Comparison of ENCODE assay signal across 10 cellular contexts in genomic region chr20:50048420-50049166, GRCh38.
A peak's percentile ranks its signal among the peaks of the same experiment; 100 is the strongest.
DNase-seq lines count a peak whose midpoint lies in the region; ATAC-seq and TF ChIP-seq lines count a peak whose summit lies in the region.
"Had no signal": no experiment of that assay in that cellular context is flagged by ENCODE, and none has a peak within 500 bp of the region (broad histone marks: within the 10 kb centered on the region; RNA-seq: fewer than 3 reads in every experiment).

No MANE protein-coding gene starts in this region.

- no peak overlapping the region for H3K4me3 ChIP-seq in mesenchymal stem cell (ENCODE audit: insufficient read depth in 1 of 2, low read depth in 1 of 2, low read length in 2 of 2)
- H3K4me3 ChIP-seq in tibial artery = no peak overlapping the region
- H3K4me3 ChIP-seq: right lobe of liver had no signal

- H3K14ac ChIP-seq in mesenchymal stem cell (ENCODE audit: low read length in 2 of 2) = peak overlapping the region in 1 of 2 experiments; percentile 74

- H3K4me2 ChIP-seq in mesenchymal stem cell (ENCODE audit: low read length, poor library complexity, severe bottlenecking) = no peak overlapping the region

- 90% methylated on average over 15 of the region's 16 CpGs for whole genome bisulfite sequencing in mesenchymal stem cell

- peak overlapping the region; percentile 64 for H4K8ac ChIP-seq in mesenchymal stem cell (ENCODE audit: low read length)

- peak overlapping the region; percentile 31 for H2AK5ac ChIP-seq in mesenchymal stem cell (ENCODE audit: low read length, severe bottlenecking)

- no peaks in the 10 kb centered on the region for H3K9me3 Mint-ChIP-seq in activated T-cell treated with anti-CD3 and anti-CD28 coated beads, Interleukin-2, amount 50 U/mL, for 4 hours

- peaks cover 18% of the 10 kb centered on the region for H3K4me1 ChIP-seq in mesenchymal stem cell (ENCODE audit: control insufficient read depth, insufficient read depth, low read depth, low read length)
- peaks cover 0 to 30% (median 17%) of the 10 kb centered on the region in 4 donors for H3K4me1 ChIP-seq in tibial artery

- no peak overlapping the region for H3K4me3 Mint-ChIP-seq in activated T-cell treated with anti-CD3 and anti-CD28 coated beads, Interleukin-2, amount 50 U/mL, for 4 hours

- no peak overlapping the region for H2BK5ac ChIP-seq in mesenchymal stem cell (ENCODE audit: low read depth, low read length, poor library complexity, severe bottlenecking)

- H3K36me3 ChIP-seq in mesenchymal stem cell (ENCODE audit: control insufficient read depth in 1 of 2, insufficient read depth in 2 of 2, low read depth in 1 of 2, low read length in 2 of 2) = no peaks in the 10 kb centered on the region
- H3K36me3 ChIP-seq in tibial artery = no peaks in the 10 kb centered on the region
- H3K36me3 ChIP-seq: right lobe of liver had no signal

- peaks cover 1% of the 10 kb centered on the region for H3K36me3 Mint-ChIP-seq in activated T-cell treated with anti-CD3 and anti-CD28 coated beads, Interleukin-2, amount 50 U/mL, for 4 hours (ENCODE audit: insufficient read depth)

- H3K18ac ChIP-seq in mesenchymal stem cell (ENCODE audit: low read depth in 1 of 2, low read length in 2 of 2) = peak overlapping the region; percentile 37 to 92

- H3K4ac ChIP-seq in mesenchymal stem cell (ENCODE audit: low read depth in 1 of 2, low read length in 2 of 2) = peak overlapping the region; percentile 63 to 73

- peak overlapping the region; percentile 84 for H4K91ac ChIP-seq in mesenchymal stem cell (ENCODE audit: low read length)

- H2AFZ ChIP-seq in mesenchymal stem cell (ENCODE audit: low read depth, low read length) = no peak overlapping the region

- peaks cover 9% of the 10 kb centered on the region for H3K4me1 Mint-ChIP-seq in activated T-cell treated with anti-CD3 and anti-CD28 coated beads, Interleukin-2, amount 50 U/mL, for 4 hours (ENCODE audit: low read depth)

- peak; percentile 22 for DNase-seq in NK-92 treated with Interleukin-12 subunit alpha and Interleukin-12 subunit beta, amount 100 ng/mL, for 24 hours (lab: John Stamatoyannopoulos, UW)
- no peak for DNase-seq in NK-92 (lab: John Stamatoyannopoulos, UW; ENCODE audit: unreplicated experiment)
- DNase-seq in activated T-cell treated with anti-CD3 and anti-CD28 coated beads, Interleukin-2, amount 50 U/mL, for 4 hours = no peak
- no peak for DNase-seq in mesenchymal stem cell
- DNase-seq in tibial artery = peak in 1 of 2 donors; percentile 82
- no peak for DNase-seq in DMS79 treated with DMSO at 0.1 percent for 48 hours (lab: John Stamatoyannopoulos, UW)
- DNase-seq in stimulated activated CD4-positive, alpha-beta T cell treated with anti-CD3 and anti-CD28 coated beads, Interleukin-4, amount 100 ng/mL, for 4 hours = no peak
- DNase-seq: activated naive CD4-positive, alpha-beta T cell treated with Interleukin-2 at 50 U/mL for 16 hours; right lobe of liver had no signal

- peak; percentile 58 to 66 for ATAC-seq in activated T-cell treated with anti-CD3 and anti-CD28 coated beads, Interleukin-2, amount 50 U/mL, for 4 hours
- ATAC-seq in GM21367 (IDR thresholded peaks at IDR 0.05; ENCODE audit: unreplicated experiment) = no peak

- H2BK12ac ChIP-seq in mesenchymal stem cell (ENCODE audit: low read length in 2 of 2) = peak overlapping the region in 1 of 2 experiments; percentile 98

- H2BK15ac ChIP-seq in mesenchymal stem cell (ENCODE audit: low read depth, poor library complexity, severe bottlenecking) = peak overlapping the region; percentile 73

- TF ChIP-seq CTCF in tibial artery (IDR thresholded peaks at IDR 0.05) = no peak

- H2BK120ac ChIP-seq in mesenchymal stem cell (ENCODE audit: low read depth, low read length) = no peak overlapping the region

- peaks cover 0 to 4% of the 10 kb centered on the region in 2 experiments for H3K27me3 ChIP-seq in mesenchymal stem cell (ENCODE audit: control insufficient read depth in 1 of 2, insufficient read depth in 1 of 2, low read length in 2 of 2)
- no peaks in the 10 kb centered on the region for H3K27me3 ChIP-seq in tibial artery
- H3K27me3 ChIP-seq: right lobe of liver had no signal

- no peak overlapping the region for H3K9ac ChIP-seq in mesenchymal stem cell (ENCODE audit: low read length)

- no peaks in the 10 kb centered on the region for H3K79me1 ChIP-seq in mesenchymal stem cell (replicated peaks; ENCODE audit: low read length, poor library complexity, severe bottlenecking)

- H3K27ac ChIP-seq in mesenchymal stem cell (ENCODE audit: low read length, poor library complexity, severe bottlenecking) (no peak overlapping the region), tibial artery (peak overlapping the region; percentile 54 to 61)
- H3K27ac ChIP-seq: right lobe of liver had no signal

- H3K27me3 Mint-ChIP-seq in activated T-cell treated with anti-CD3 and anti-CD28 coated beads, Interleukin-2, amount 50 U/mL, for 4 hours (ENCODE audit: low read depth) = peaks cover 18% of the 10 kb centered on the region

- H3K9me3 ChIP-seq in mesenchymal stem cell (ENCODE audit: control insufficient read depth, low read length) = no peaks in the 10 kb centered on the region
- H3K9me3 ChIP-seq in tibial artery = no peaks in the 10 kb centered on the region
- H3K9me3 ChIP-seq: right lobe of liver had no signal

- intact Hi-C loops in tibial artery (cut with DNase I; ENCODE audit: low total_unique reads) = no loop called here

- H3K23ac ChIP-seq in mesenchymal stem cell (ENCODE audit: low read length in 2 of 2) = no peak overlapping the region
